20 cellular contexts compared by ENCODE assay signal in the genomic region with DNA sequence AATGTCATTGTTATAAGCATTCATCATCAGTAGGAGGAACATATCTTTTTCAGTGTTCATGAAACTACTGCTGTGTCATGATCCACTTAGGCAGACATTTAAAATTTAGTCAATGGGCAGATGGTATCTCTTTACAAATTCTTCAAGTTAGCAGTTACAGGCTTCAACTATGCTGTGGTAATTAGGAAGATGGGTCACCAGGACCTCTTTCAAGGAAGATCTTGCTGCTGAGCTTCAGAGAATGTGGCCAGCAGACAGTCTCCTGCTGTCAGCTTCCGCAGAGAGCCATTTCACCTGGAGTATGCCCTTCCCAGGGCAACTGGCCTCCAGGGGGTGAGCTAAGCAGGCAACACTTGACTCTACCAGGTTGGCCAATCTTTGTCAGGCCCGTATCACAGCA. TPM values are rescaled to one million over a fixed set of nuclear protein-coding genes. Genes with fewer than 3 reads are reported as not detected.
DNase-seq lines count a peak whose midpoint lies in the region; ATAC-seq, FAIRE-seq and TF ChIP-seq lines count a peak whose summit lies in the region.
"Had no signal": no experiment of that assay in that cellular context is flagged by ENCODE, and none has a peak within 500 bp of the region (broad histone marks: within the 10 kb centered on the region; RNA-seq: fewer than 3 reads in every experiment).

No MANE protein-coding gene starts in this region.

- H3K36me3 Mint-ChIP-seq in GM23338 (ENCODE audit: low read depth) (no peaks in the 10 kb centered on the region), MCF 10A (ENCODE audit: insufficient read depth, unreplicated experiment) (peaks cover 6% of the 10 kb centered on the region)

- H3K4me1 Mint-ChIP-seq in GM23338 (peaks cover 13% of the 10 kb centered on the region; the same call in 2 of the 3 replicates), MCF 10A (ENCODE audit: insufficient read depth, unreplicated experiment) (no peaks in the 10 kb centered on the region)
- H3K4me1 Mint-ChIP-seq: neural progenitor cell had no signal

- H3K27ac Mint-ChIP-seq in GM23338 (peak overlapping the region; percentile 74), MCF 10A (ENCODE audit: low read depth, unreplicated experiment) (no peak overlapping the region)
- H3K27ac Mint-ChIP-seq: neural progenitor cell had no signal

- CTCF ChIA-PET in A549 (lab: Yijun Ruan, JAX) (no interaction called here), MCF 10A (lab: Yijun Ruan, JAX) (no interaction called here)

- no peak overlapping the region for H3K4me3 ChIP-seq in A549
- no peak overlapping the region for H3K4me3 ChIP-seq in GM23338
- no peak overlapping the region for H3K4me3 ChIP-seq in adipocyte (ENCODE audit: low read length)
- H3K4me3 ChIP-seq: neural progenitor cell, right lobe of liver, uterus had no signal

- H3F3A ChIP-seq in GM23338 (replicated peaks; ENCODE audit: low read depth): no peaks in the 10 kb centered on the region

- no peak for FAIRE-seq in A549 (lab: Jason Lieb, UNC)

- H3K4me1 ChIP-seq in A549 (no peaks in the 10 kb centered on the region), GM23338 (ENCODE audit: insufficient read depth) (0 out of 2 replicates have a peak, but pooled peaks cover 7% of the 10 kb centered on the region), adipocyte (ENCODE audit: control insufficient read depth, insufficient read depth, low read length) (peaks cover 11% of the 10 kb centered on the region)
- H3K4me1 ChIP-seq: right lobe of liver, uterus had no signal

- no peaks in the 10 kb centered on the region for H4K20me1 ChIP-seq in GM23338 (replicated peaks; ENCODE audit: insufficient read depth)

- H3K27me3 ChIP-seq in GM23338 (ENCODE audit: insufficient read depth) (no peaks in the 10 kb centered on the region), adipocyte (replicated peaks; ENCODE audit: control insufficient read depth, insufficient read depth, low read length) (no peaks in the 10 kb centered on the region)
- H3K27me3 ChIP-seq: neural progenitor cell, right lobe of liver, uterus had no signal

- no peak for TF ChIP-seq CTCF in A549 (IDR thresholded peaks at IDR 0.05)
- TF ChIP-seq CTCF in GM23338 (conservative IDR thresholded peaks at IDR 0.05; ENCODE audit: low read depth in 2 of 2): peak; percentile 24 to 54; a peak in 2 of 4 replicates
- TF ChIP-seq CTCF in MCF 10A (IDR thresholded peaks at IDR 0.05; ENCODE audit: unreplicated experiment): no peak

- POLR2A ChIA-PET in A549 (lab: Yijun Ruan, JAX): no interaction called here
- POLR2A ChIA-PET in MCF 10A (lab: Yijun Ruan, JAX): no interaction called here

- DNase-seq in A549 (ENCODE audit: low read depth in 1 of 2, low spot score in 1 of 2) (peak in 1 of 2 experiments; percentile 15), GM23338 (ENCODE audit: low spot score) (peak; percentile 56), adipocyte (ENCODE audit: low read depth) (peak; percentile 38), iPS-NIHi7 (ENCODE audit: extremely low spot score) (peak; percentile 46), MCF 10A (ENCODE audit: unreplicated experiment) (no peak)
- DNase-seq: activated CD4-positive, alpha-beta T cell treated with anti-CD3 and anti-CD28 coated beads, Interleukin-2, amount 50 U/mL, for 4 hours; aorta; dermis blood vessel endothelial cell; mammary epithelial cell; NCI-H1694 treated with DMSO at 0.1 percent for 48 hours; NCI-H748 treated with DMSO at 0.1 percent for 48 hours; right lobe of liver; stimulated activated CD4-positive, alpha-beta T cell treated with anti-CD3 and anti-CD28 coated beads, Interleukin-4, amount 100 ng/mL, for 24 hours; uterus had no signal

- H3K36me3 ChIP-seq in GM23338 (ENCODE audit: insufficient read depth): no peaks in the 10 kb centered on the region
- peaks cover 8% of the 10 kb centered on the region for H3K36me3 ChIP-seq in adipocyte (ENCODE audit: control insufficient read depth, insufficient read depth, low read length, severe bottlenecking)
- H3K36me3 ChIP-seq: right lobe of liver, uterus had no signal

- intact Hi-C loops in MCF 10A (cut with micrococcal nuclease): no loop called here

- no peak overlapping the region for H3K27ac ChIP-seq in A549
- H3K27ac ChIP-seq in GM23338 (ENCODE audit: low read depth): no peak overlapping the region
- H3K27ac ChIP-seq: KMS-11, neural progenitor cell, right lobe of liver, uterus had no signal

- no peak for TF ChIP-seq RAD21 in A549 (conservative IDR thresholded peaks at IDR 0.05 in 1 of 2, IDR thresholded peaks at IDR 0.05 in 1 of 2)

- no peak for TF ChIP-seq POLR2A in A549 (IDR thresholded peaks at IDR 0.05; ENCODE audit: low read length)

- no TSS peak for BruUV-seq in MCF 10A (replicated peaks; lab: Mats Ljungman, UMichigan)

- no peak overlapping the region for H3K9ac ChIP-seq in adipocyte (ENCODE audit: low read length)
- H3K9ac ChIP-seq: KMS-11, neural progenitor cell had no signal

- H3K9me3 Mint-ChIP-seq in GM23338: no peaks in the 10 kb centered on the region
- no peaks in the 10 kb centered on the region for H3K9me3 Mint-ChIP-seq in MCF 10A (ENCODE audit: unreplicated experiment)
- H3K9me3 Mint-ChIP-seq: neural progenitor cell had no signal

- H3K4me3 Mint-ChIP-seq in GM23338 (no peak overlapping the region), MCF 10A (ENCODE audit: unreplicated experiment) (no peak overlapping the region)
- H3K4me3 Mint-ChIP-seq: neural progenitor cell had no signal

- H3K4me2 ChIP-seq in A549: no peak overlapping the region
- H3K4me2 ChIP-seq in GM23338: no peak overlapping the region
- H3K4me2 ChIP-seq: KMS-11, neural progenitor cell had no signal

- H3K9me2 ChIP-seq in GM23338 (ENCODE audit: insufficient read depth): no peaks in the 10 kb centered on the region

- 95% methylated on average over 2 of the region's 2 CpGs for WGBS in A549 (ENCODE audit: missing lambda C conversion rate)

- peak; percentile 64 to 65; a peak in 4 of 6 replicates for ATAC-seq in A549
- peak; percentile 92 for ATAC-seq in GM23338
- no peak for ATAC-seq in HG03432 (IDR thresholded peaks at IDR 0.05; ENCODE audit: unreplicated experiment)
- ATAC-seq in GM19035 (IDR thresholded peaks at IDR 0.05; ENCODE audit: unreplicated experiment): no peak
- no peak for ATAC-seq in GM18519 (IDR thresholded peaks at IDR 0.05; ENCODE audit: low FRiP score, unreplicated experiment)
- ATAC-seq: Right ventricle myocardium inferior had no signal

- TF ChIP-seq EP300 in A549 (IDR thresholded peaks at IDR 0.05): no peak

- H3K9me3 ChIP-seq in A549 (no peaks in the 10 kb centered on the region), adipocyte (ENCODE audit: control insufficient read depth, low read length) (no peaks in the 10 kb centered on the region)
- H3K9me3 ChIP-seq: right lobe of liver, uterus had no signal

- H2AFZ ChIP-seq in GM23338: no peak overlapping the region
- H2AFZ ChIP-seq: neural progenitor cell had no signal

- H3K79me2 ChIP-seq in GM23338 (replicated peaks; ENCODE audit: insufficient read depth): no peaks in the 10 kb centered on the region

- no peaks in the 10 kb centered on the region for H3K27me3 Mint-ChIP-seq in GM23338 (ENCODE audit: insufficient read depth, low read depth, poor library complexity)
- no peaks in the 10 kb centered on the region for H3K27me3 Mint-ChIP-seq in MCF 10A (ENCODE audit: insufficient read depth, unreplicated experiment)

TF ChIP-seq in A549, 52 proteins besides CTCF, POLR2A, EP300 and RAD21 (continues in another document):
- TF ChIP-seq RARB (CRISPR knock-in tag; IDR thresholded peaks at IDR 0.05) (no peak), CHD4 (IDR thresholded peaks at IDR 0.05; ENCODE audit: borderline replicate concordance) (no peak), E2F6 (IDR thresholded peaks at IDR 0.05; ENCODE audit: borderline replicate concordance, low read depth) (no peak), MYC (IDR thresholded peaks at IDR 0.05; ENCODE audit: borderline replicate concordance, low read length) (no peak)

TF ChIP-seq in GM23338, 12 proteins besides CTCF, POLR2A, EP300 and RAD21 (continues in another document):
- TF ChIP-seq CREB1 (CRISPR knock-in tag; IDR thresholded peaks at IDR 0.05; ENCODE audit: low read depth) (no peak), ZNF114 (CRISPR knock-in tag; IDR thresholded peaks at IDR 0.05) (peak; percentile 13; the same call in 1 of the 2 replicates)

RNA-seq across cellular contexts. Expression of gene IFT57, which starts 19.4 kb away (rescaled TPM):
- polyA plus RNA-seq in A549 (2011; rRNA removed): 37.0 and 59.2 TPM in 2 replicates
- 31.5 and 36.3 TPM in 2 replicates for polyA plus RNA-seq in A549 (2012; cell fraction: cytosol; rRNA removed)
- 12.2 and 12.7 TPM in 2 replicates for polyA plus RNA-seq in A549 (2012; cell fraction: nucleus; rRNA removed)
- polyA plus RNA-seq in A549 (2017; fragmentation: RNase III; extraction: RNeasy Plus Mini Kit Qiagen cat#74134 plus additional on column Dnase treatment): 32.2 to 39.1 TPM (median 36.8 TPM) in 3 replicates
- polyA minus RNA-seq in A549 (2011; rRNA and poly(A)+ RNA removed): 23.0 and 23.8 TPM in 2 replicates
- 27.3 and 28.6 TPM in 2 replicates for total RNA-seq in GM23338 (2014; rRNA removed; shearing (Covaris generic))
- polyA plus RNA-seq in GM23338 (2016; fragmentation: Nextera tagmentation; extraction: Ambion mirVana): 39.5 and 49.0 TPM in 2 replicates
- total RNA-seq in MCF 10A (2022): 38.9 and 46.6 TPM in 2 replicates

Comparison
In these comparisons a context has a peak if more than half of its experiments do, and no peak if none do; other contexts are left out.
1. ATAC-seq: peak in A549 (2 of 2) and GM23338 (single experiment); none in HG03432 (single experiment), GM19035 (single experiment) and GM18519 (single experiment).
2. CTCF ChIP-seq: peak in GM23338 (2 of 2); none in A549 (single experiment) and MCF 10A (single experiment).